Comparison of ENCODE assay signal across 10 cellular contexts in genomic region chr12:46360908-46361666, GRCh38. TPM values are rescaled to one million over a fixed set of nuclear protein-coding genes. Genes with fewer than 3 reads are reported as not detected.
DNase-seq lines count a peak whose midpoint lies in the region; ATAC-seq, FAIRE-seq and TF ChIP-seq lines count a peak whose summit lies in the region.
"Had no signal": no experiment of that assay in that cellular context is flagged by ENCODE, and none has a peak within 500 bp of the region (broad histone marks: within the 10 kb centered on the region; RNA-seq: fewer than 3 reads in every experiment).

No MANE protein-coding gene starts in this region.

- peak overlapping the region; percentile 8 for H3K4me2 ChIP-seq in endothelial cell of umbilical vein (ENCODE audit: insufficient read depth, low read length)

- H3K27ac ChIP-seq in endothelial cell of umbilical vein (ENCODE audit: insufficient read depth, low read depth, low read length): no peak overlapping the region

- peaks cover 30 to 72% of the 10 kb centered on the region in 2 experiments for H3K36me3 ChIP-seq in endothelial cell of umbilical vein (ENCODE audit: control insufficient read depth in 2 of 2, extremely low read depth in 1 of 2, insufficient read depth in 2 of 2, low read length in 2 of 2)

- no TSS peak for BruUV-seq in endothelial cell of umbilical vein (replicated peaks; lab: Mats Ljungman, UMichigan)

- CTCF ChIA-PET in endothelial cell of umbilical vein (lab: Charles Lee): interaction anchor here (2.2 kb wide), 1 partner anchor 236 kb away, joined by 10 read pairs; no protein-coding TSS in a partner anchor

- peaks cover 25% of the 10 kb centered on the region for H3K4me1 ChIP-seq in endothelial cell of umbilical vein (ENCODE audit: control insufficient read depth, extremely low read depth, insufficient read depth, low read length)

- peaks cover 22% of the 10 kb centered on the region for H3K79me2 ChIP-seq in endothelial cell of umbilical vein (ENCODE audit: control insufficient read depth, insufficient read depth, low read length)

- no peaks in the 10 kb centered on the region for H3K9me3 ChIP-seq in endothelial cell of umbilical vein (replicated peaks; ENCODE audit: control insufficient read depth, insufficient read depth, low read length)

- DNase-seq in endothelial cell of umbilical vein (ENCODE audit: low read depth, low spot score) (no peak), HUDEP-2 (lab: John Stamatoyannopoulos, UW; ENCODE audit: unreplicated experiment in 76 of 76) (no peak), NCI-H2107 (lab: John Stamatoyannopoulos, UW) (no peak), COR-L47 (lab: John Stamatoyannopoulos, UW) (no peak)
- no peak for DNase-seq in stimulated activated naive CD4-positive, alpha-beta T cell (lab: John Stamatoyannopoulos, UW)
- DNase-seq: NCI-H82; stimulated activated CD4-positive, alpha-beta T cell treated with anti-CD3 and anti-CD28 coated beads, Interleukin-4, amount 100 ng/mL, for 24 hours had no signal

- ATAC-seq in GM18499 (IDR thresholded peaks at IDR 0.05; ENCODE audit: insufficient read depth, unreplicated experiment) (peak; percentile 58), GM21390 (IDR thresholded peaks at IDR 0.05; ENCODE audit: unreplicated experiment) (peak; percentile 78), HG03469 (IDR thresholded peaks at IDR 0.05; ENCODE audit: unreplicated experiment) (peak; percentile 57)

- no peak for TF ChIP-seq CTCF in endothelial cell of umbilical vein (IDR thresholded peaks at IDR 0.05; ENCODE audit: extremely low read depth in 1 of 2, insufficient read depth in 1 of 2, low read depth in 1 of 2, low read length in 2 of 2)

- no peaks in the 10 kb centered on the region for H3K27me3 ChIP-seq in endothelial cell of umbilical vein (ENCODE audit: control insufficient read depth in 2 of 2, insufficient read depth in 2 of 2, low read length in 2 of 2)

- H3K9ac ChIP-seq in endothelial cell of umbilical vein (replicated peaks; ENCODE audit: extremely low read depth, insufficient read depth, low read length): no peak overlapping the region

- POLR2A ChIA-PET in endothelial cell of umbilical vein (lab: Charles Lee): no interaction called here

- H3K4me3 ChIP-seq in endothelial cell of umbilical vein (replicated peaks in 1 of 3; ENCODE audit: insufficient read depth in 1 of 3, low read depth in 1 of 3, low read length in 3 of 3): no peak overlapping the region

- dilution Hi-C loops in endothelial cell of umbilical vein (cut with MboI; ENCODE audit: extremely low pct_ligation_motif_present, low sequenced_read_pairs): no loop called here

- no peaks in the 10 kb centered on the region for H3K9me1 ChIP-seq in endothelial cell of umbilical vein (replicated peaks; ENCODE audit: control insufficient read depth, extremely low read depth, insufficient read depth, low read length)

- TF ChIP-seq POLR2A in endothelial cell of umbilical vein (IDR thresholded peaks at IDR 0.05; ENCODE audit: low read depth, low read length): peak; percentile 23

- H2AFZ ChIP-seq in endothelial cell of umbilical vein (ENCODE audit: low read depth, low read length): no peak overlapping the region

- no peak for FAIRE-seq in endothelial cell of umbilical vein (lab: Jason Lieb, UNC)

- peaks cover 47% of the 10 kb centered on the region for H4K20me1 ChIP-seq in endothelial cell of umbilical vein (replicated peaks; ENCODE audit: control insufficient read depth, extremely low read depth, insufficient read depth, low read length)

- intact Hi-C loops in endothelial cell of umbilical vein (cut with micrococcal nuclease): no loop called here

TF ChIP-seq in endothelial cell of umbilical vein, 7 proteins besides CTCF, POLR2A, EP300 and RAD21:
- TF ChIP-seq POLR2AphosphoS5 (IDR thresholded peaks at IDR 0.05; ENCODE audit: insufficient read depth, low read depth, low read length): peak; percentile 13
- TF ChIP-seq MAX (IDR thresholded peaks at IDR 0.05; ENCODE audit: insufficient read depth, insufficient read length): no peak
- no peak for TF ChIP-seq FOS (IDR thresholded peaks at IDR 0.05; ENCODE audit: borderline replicate concordance, insufficient read depth, low read length)
- TF ChIP-seq GATA2 (IDR thresholded peaks at IDR 0.05; ENCODE audit: insufficient read depth, insufficient read length, low read depth, low read length): no peak
- TF ChIP-seq JUN (IDR thresholded peaks at IDR 0.05; ENCODE audit: borderline replicate concordance, insufficient read depth, insufficient read length, low read depth): no peak
- TF ChIP-seq MYC (IDR thresholded peaks at IDR 0.05; ENCODE audit: low read depth, low read length): no peak
TF ChIP-seq in endothelial cell of umbilical vein: peak in this region for 1.

RNA-seq across cellular contexts. Expression of gene SLC38A2, which starts 11.5 kb away (rescaled TPM):
- total RNA-seq in endothelial cell of umbilical vein: 427 and 459 TPM in 2 replicates
- polyA plus RNA-seq in endothelial cell of umbilical vein: 263 and 267 TPM in 2 replicates
- polyA plus RNA-seq in endothelial cell of umbilical vein (2011; cell fraction: cytosol; rRNA removed): 96.2 and 111 TPM in 2 replicates
- polyA plus RNA-seq in endothelial cell of umbilical vein (2011; cell fraction: nucleus; rRNA removed): 800 and 825 TPM in 2 replicates
- 442 and 473 TPM in 2 replicates for polyA plus RNA-seq in endothelial cell of umbilical vein (2012)
- 496 and 527 TPM in 2 replicates for polyA minus RNA-seq in endothelial cell of umbilical vein
- polyA minus RNA-seq in endothelial cell of umbilical vein (2011; cell fraction: cytosol; rRNA and poly(A)+ RNA removed): 275 TPM
- 1,147 and 1,325 TPM in 2 replicates for polyA minus RNA-seq in endothelial cell of umbilical vein (2011; cell fraction: nucleus; rRNA and poly(A)+ RNA removed)
